Comparison of ENCODE assay signal across 1 cellular context in genomic region chr4:41599192-41599786, GRCh38.
TF ChIP-seq lines count a peak whose summit lies in the region.

No MANE protein-coding gene starts in this region.

TF ChIP-seq in HepG2, 621 proteins besides CTCF, POLR2A, EP300 and RAD21 (continued from another document):
- TF ChIP-seq ZNF362 (CRISPR knock-in tag; IDR thresholded peaks at IDR 0.05; ENCODE audit: borderline replicate concordance) (no peak), E2F5 (CRISPR knock-in tag; conservative IDR thresholded peaks at IDR 0.05) (no peak), PRDM15 (CRISPR knock-in tag; IDR thresholded peaks at IDR 0.05) (no peak), YY1 (IDR thresholded peaks at IDR 0.05; ENCODE audit: insufficient read depth, insufficient replicate concordance, low read depth, low read length) (no peak), ZBTB34 (CRISPR knock-in tag; IDR thresholded peaks at IDR 0.05) (no peak), CREB1 (IDR thresholded peaks at IDR 0.05) (no peak), CREB1 (CRISPR knock-in tag; IDR thresholded peaks at IDR 0.05) (no peak), ATF3 (CRISPR knock-in tag; IDR thresholded peaks at IDR 0.05) (no peak), TGIF2 (CRISPR knock-in tag; IDR thresholded peaks at IDR 0.05) (no peak), ZNF207 (IDR thresholded peaks at IDR 0.05; ENCODE audit: borderline replicate concordance) (no peak), PRMT3 (CRISPR knock-in tag; IDR thresholded peaks at IDR 0.05; ENCODE audit: borderline replicate concordance, low read depth) (no peak)
